8 cellular contexts compared by ENCODE assay signal in the genomic region with DNA sequence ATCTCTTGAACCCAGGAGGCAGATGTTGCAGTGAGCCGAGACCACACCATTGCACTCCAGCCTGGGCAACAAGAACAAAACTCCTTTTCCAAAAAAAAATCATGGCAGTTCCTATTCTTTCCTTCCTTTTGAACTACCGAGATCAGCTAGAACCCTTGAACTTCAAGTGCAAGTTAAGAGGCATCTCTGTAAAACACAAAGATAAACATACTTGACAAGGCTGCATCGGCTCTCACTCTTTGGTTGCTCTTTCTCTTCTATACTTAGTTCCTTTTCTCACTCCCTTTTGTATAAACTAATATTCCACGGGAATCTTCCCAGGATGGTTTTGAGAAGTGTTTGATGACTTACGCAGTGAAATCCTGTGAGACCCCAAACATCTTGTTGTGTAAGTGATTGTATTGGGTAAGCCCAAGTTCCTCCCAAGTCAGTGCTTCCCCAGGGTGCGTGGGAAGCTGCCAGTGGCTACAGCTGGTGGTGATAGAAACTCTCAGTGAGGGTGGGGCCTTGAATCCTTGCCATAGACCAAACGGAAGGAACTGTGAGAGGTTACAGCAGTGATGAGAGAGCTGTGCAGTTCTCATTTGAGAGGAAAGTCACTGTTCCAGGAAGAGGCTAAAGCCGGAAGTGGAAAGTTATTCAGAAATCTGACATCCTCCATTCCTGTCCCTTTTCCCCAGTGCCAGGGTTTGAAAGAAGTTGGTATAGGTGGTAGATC. TPM values are rescaled to one million over a fixed set of nuclear protein-coding genes. Genes with fewer than 3 reads are reported as not detected.
A peak's percentile ranks its signal among the peaks of the same experiment; 100 is the strongest.
DNase-seq lines count a peak whose midpoint lies in the region; ATAC-seq and TF ChIP-seq lines count a peak whose summit lies in the region.

No MANE protein-coding gene starts in this region.

- H3K27me3 ChIP-seq in MG63 (no peaks in the 10 kb centered on the region), right lobe of liver (no peaks in the 10 kb centered on the region), tibial artery (no peaks in the 10 kb centered on the region), foreskin keratinocyte (no peaks in the 10 kb centered on the region)

- no peak for TF ChIP-seq POLR2A in right lobe of liver (IDR thresholded peaks at IDR 0.05)

- peaks cover 64% of the 10 kb centered on the region for H3K4me1 Mint-ChIP-seq in brain

- peaks cover 38% of the 10 kb centered on the region for H3K36me3 Mint-ChIP-seq in brain

- H3K4me3 ChIP-seq in MG63, result no peak overlapping the region
- no peak overlapping the region for H3K4me3 ChIP-seq in right lobe of liver
- no peak overlapping the region for H3K4me3 ChIP-seq in tibial artery

- no peaks in the 10 kb centered on the region for H3K9me3 Mint-ChIP-seq in brain

- H3K9me3 ChIP-seq in MG63 (no peaks in the 10 kb centered on the region), right lobe of liver (no peaks in the 10 kb centered on the region), tibial artery (no peaks in the 10 kb centered on the region)

- H3K4me1 ChIP-seq in right lobe of liver (peaks cover 0 to 12% (median 0%) of the 10 kb centered on the region in 4 donors), tibial artery (peaks cover 0 to 17% (median 0%) of the 10 kb centered on the region in 4 donors), foreskin keratinocyte (no peaks in the 10 kb centered on the region)

- 54% methylated on average over 8 of the region's 8 CpGs for WGBS in right lobe of liver (ENCODE audit: insufficient coverage, low coverage, low lambda C conversion rate, missing lambda C conversion rate)

- H3K27me3 Mint-ChIP-seq in brain, result peaks cover 4% of the 10 kb centered on the region

- H3K36me3 ChIP-seq in MG63 (peaks cover 64% of the 10 kb centered on the region), right lobe of liver (peaks cover 0 to 4% (median 0%) of the 10 kb centered on the region in 4 donors), tibial artery (peaks cover 4 to 68% (median 25%) of the 10 kb centered on the region in 3 donors)

- ATAC-seq in right lobe of liver, result peak; percentile 82 to 86 (median 84)
- no peak for ATAC-seq in GM21529 (IDR thresholded peaks at IDR 0.05; ENCODE audit: unreplicated experiment)
- no peak for ATAC-seq in foreskin keratinocyte

- peak overlapping the region in 4 of 5 experiments; percentile 7 to 92 (median 44) for H3K27ac Mint-ChIP-seq in brain

- H3K27ac ChIP-seq in right lobe of liver (peak overlapping the region; percentile 58 to 77 (median 60)), tibial artery (peak overlapping the region; percentile 58 to 59), foreskin keratinocyte (no peak overlapping the region)

- intact Hi-C loops in right lobe of liver (cut with DNase I), result no loop called here
- intact Hi-C loops in tibial artery (cut with DNase I; ENCODE audit: low total_unique reads), result no loop called here

- DNase-seq in DMS79 treated with DMSO at 0.1 percent for 48 hours (lab: John Stamatoyannopoulos, UW), result peak; percentile 89
- peak; percentile 93 for DNase-seq in MG63
- DNase-seq in right lobe of liver, result peak; percentile 69 to 75 (median 74)
- DNase-seq in tibial artery, result peak; percentile 94 to 97
- no peak for DNase-seq in foreskin keratinocyte
- no peak for DNase-seq in activated CD4-positive, alpha-beta T cell treated with anti-CD3 and anti-CD28 coated beads, Interleukin-2, amount 50 U/mL, for 48 hours

- TF ChIP-seq CTCF in brain (conservative IDR thresholded peaks at IDR 0.05) (no peak), right lobe of liver (IDR thresholded peaks at IDR 0.05) (no peak), tibial artery (IDR thresholded peaks at IDR 0.05) (no peak), foreskin keratinocyte (conservative IDR thresholded peaks at IDR 0.05) (no peak)

- peak overlapping the region in 2 of 5 experiments; percentile 26 to 75 for H3K4me3 Mint-ChIP-seq in brain

RNA-seq across cellular contexts. Expression of gene CDC42EP2, which starts 24.1 kb away (rescaled TPM):
- total RNA-seq in MG63 (2014; rRNA removed; shearing (Covaris generic); ENCODE audit: low replicate concordance), result 10.3 and 19.1 TPM in 2 replicates
- polyA plus RNA-seq in brain (ENCODE audit: insufficient read depth, low read depth, low replicate concordance) (8.3 TPM), foreskin keratinocyte (26.2 and 31.5 TPM in 2 replicates)
- total RNA-seq in right lobe of liver (1 to 10 TPM in 4 of 6 experiments, under 1 TPM in 2; 0.55 to 3.4 (median 2.3) TPM), foreskin keratinocyte (20.3 and 22.2 TPM in 2 replicates)

RNA-seq across cellular contexts. Expression of gene POLA2, which starts 28.8 kb away (rescaled TPM):
- 4.6 and 8.9 TPM in 2 replicates for total RNA-seq in MG63 (2014; rRNA removed; shearing (Covaris generic); ENCODE audit: low replicate concordance)
- polyA plus RNA-seq in brain (ENCODE audit: insufficient read depth, low read depth, low replicate concordance) (26.4 TPM), foreskin keratinocyte (39.8 and 42.7 TPM in 2 replicates)
- total RNA-seq in right lobe of liver (1 to 10 TPM; 1.8 to 8.4 (median 3.5) TPM), foreskin keratinocyte (30.6 and 30.8 TPM in 2 replicates)

RNA-seq across cellular contexts. Expression of gene DPF2, which starts 43.0 kb away (rescaled TPM):
- total RNA-seq in MG63 (2014; rRNA removed; shearing (Covaris generic); ENCODE audit: low replicate concordance), result 57.9 and 78.1 TPM in 2 replicates
- polyA plus RNA-seq in brain (ENCODE audit: insufficient read depth, low read depth, low replicate concordance), result 75.7 TPM
- 10 to 100 TPM; 11.1 to 21.7 (median 19.4) TPM for total RNA-seq in right lobe of liver
- 29.1 and 31.7 TPM in 2 replicates for total RNA-seq in foreskin keratinocyte
- 38.0 and 38.7 TPM in 2 replicates for polyA plus RNA-seq in foreskin keratinocyte

Comparison
In these comparisons a context has a peak if more than half of its experiments do, and no peak if none do; other contexts are left out.
1. DNase-seq: peak in DMS79 treated with DMSO at 0.1 percent for 48 hours (single experiment), MG63 (single experiment), right lobe of liver (3 of 3) and tibial artery (2 of 2); none in foreskin keratinocyte (0 of 2) and activated CD4-positive, alpha-beta T cell treated with anti-CD3 and anti-CD28 coated beads, Interleukin-2, amount 50 U/mL, for 48 hours (0 of 2).
2. ATAC-seq: peak in right lobe of liver (4 of 4); none in GM21529 (single experiment) and foreskin keratinocyte (single experiment).